8 cellular contexts compared by ENCODE assay signal in genomic region chr3:42024578-42025387, GRCh38.
DNase-seq lines count a peak whose midpoint lies in the region; ATAC-seq and TF ChIP-seq lines count a peak whose summit lies in the region.

No MANE protein-coding gene starts in this region.

- DNase-seq in coronary artery (ENCODE audit: low spot score): no peak
- DNase-seq in immature natural killer cell: no peak
- no peak for DNase-seq in NCI-H1694 treated with DMSO at 0.1 percent for 48 hours (lab: John Stamatoyannopoulos, UW)

- peaks cover 50% of the 10 kb centered on the region for H3K4me1 ChIP-seq in ACC112 (ENCODE audit: control insufficient read depth, insufficient read depth, low read length, unreplicated experiment)
- peaks cover 54% of the 10 kb centered on the region for H3K4me1 ChIP-seq in HUES64 (ENCODE audit: insufficient read depth, low read length)
- peaks cover 24 to 43% of the 10 kb centered on the region in 2 donors for H3K4me1 ChIP-seq in mucosa of rectum (ENCODE audit: control insufficient read depth in 2 of 2, insufficient read depth in 2 of 2, low read length in 2 of 2)

- no peak for ATAC-seq in GM21423 (IDR thresholded peaks at IDR 0.05; ENCODE audit: unreplicated experiment)
- ATAC-seq in GM21360 (IDR thresholded peaks at IDR 0.05; ENCODE audit: unreplicated experiment): no peak

- peak overlapping the region; percentile 63 for H3K9ac ChIP-seq in HUES64 (ENCODE audit: low read depth, low read length)
- peak overlapping the region; percentile 42 to 46 for H3K9ac ChIP-seq in mucosa of rectum (ENCODE audit: low read depth in 1 of 2, low read length in 2 of 2)

- H3K36me3 ChIP-seq in ACC112 (ENCODE audit: insufficient read depth, low read length) (no peaks in the 10 kb centered on the region), HUES64 (ENCODE audit: insufficient read depth, low read length) (no peaks in the 10 kb centered on the region), mucosa of rectum (ENCODE audit: control insufficient read depth in 2 of 2, insufficient read depth in 2 of 2, low read length in 2 of 2) (no peaks in the 10 kb centered on the region)

- H3K36me3 Mint-ChIP-seq in immature natural killer cell: peaks cover 0 to 4% (median 0%) of the 10 kb centered on the region in 3 donors

- H2AFZ ChIP-seq in ACC112 (ENCODE audit: low read length, unreplicated experiment): no peak overlapping the region

- H3K9me3 ChIP-seq in HUES64 (ENCODE audit: insufficient read depth, low read depth, low read length) (no peaks in the 10 kb centered on the region), mucosa of rectum (ENCODE audit: control insufficient read depth in 2 of 2, low read length in 2 of 2) (no peaks in the 10 kb centered on the region)

- no peaks in the 10 kb centered on the region for H3K9me3 Mint-ChIP-seq in immature natural killer cell

- peak overlapping the region in 1 of 5 donors; percentile 3 for H3K4me3 Mint-ChIP-seq in immature natural killer cell

- no peaks in the 10 kb centered on the region for H3K27me3 ChIP-seq in ACC112 (ENCODE audit: insufficient read depth, low read length)
- no peaks in the 10 kb centered on the region for H3K27me3 ChIP-seq in HUES64 (ENCODE audit: insufficient read depth, low read length)
- no peaks in the 10 kb centered on the region for H3K27me3 ChIP-seq in mucosa of rectum (ENCODE audit: control insufficient read depth in 2 of 2, insufficient read depth in 2 of 2, low read length in 2 of 2)

- no peak for TF ChIP-seq CTCF in coronary artery (IDR thresholded peaks at IDR 0.05)

- peaks cover 63% of the 10 kb centered on the region for H3K79me2 ChIP-seq in ACC112 (ENCODE audit: control insufficient read depth, insufficient read depth, low read length, unreplicated experiment)

- WGBS in HUES64: 34% methylated on average over 9 of the region's 10 CpGs

- no peak overlapping the region for H3K4me3 ChIP-seq in ACC112 (ENCODE audit: low read depth, low read length)
- H3K4me3 ChIP-seq in HUES64 (ENCODE audit: low read length): peak overlapping the region; percentile 43
- peak overlapping the region; percentile 33 for H3K4me3 ChIP-seq in coronary artery
- peak overlapping the region in 1 of 2 donors; percentile 1 for H3K4me3 ChIP-seq in mucosa of rectum (ENCODE audit: low read length in 2 of 2)

- H3K27me3 Mint-ChIP-seq in immature natural killer cell (ENCODE audit: low read depth in 3 of 3): peaks cover 0 to 4% (median 1%) of the 10 kb centered on the region in 3 donors

- H3K27ac ChIP-seq in ACC112 (ENCODE audit: low read depth, low read length) (peak overlapping the region; percentile 69), HUES64 (ENCODE audit: low read depth, low read length) (peak overlapping the region; percentile 94), coronary artery (peak overlapping the region; percentile 74 to 81), mucosa of rectum (ENCODE audit: low read depth in 2 of 2, low read length in 2 of 2) (peak overlapping the region; percentile 78 to 80)

- peaks cover 37 to 67% of the 10 kb centered on the region in 2 donors for H3K4me1 Mint-ChIP-seq in immature natural killer cell

- H3K27ac Mint-ChIP-seq in immature natural killer cell: peak overlapping the region in 1 of 6 donors; percentile 4
